ENCODE assay signal across 8 cellular contexts in genomic region chr10:116385994-116386809, GRCh38. TPM values are rescaled to one million over a fixed set of nuclear protein-coding genes. Genes with fewer than 3 reads are reported as not detected.
DNase-seq lines count a peak whose midpoint lies in the region; ATAC-seq, FAIRE-seq and TF ChIP-seq lines count a peak whose summit lies in the region.

No MANE protein-coding gene starts in this region.

- no peaks in the 10 kb centered on the region for H3K9me3 Mint-ChIP-seq in nephron progenitor cell

- no peak for FAIRE-seq in bronchial epithelial cell (lab: Jason Lieb, UNC)

- no peaks in the 10 kb centered on the region for H3K36me3 Mint-ChIP-seq in nephron progenitor cell (ENCODE audit: low read depth)

- H3K27ac Mint-ChIP-seq in nephron progenitor cell: no peak overlapping the region

- H3K4me3 Mint-ChIP-seq in nephron progenitor cell: no peak overlapping the region

- no peaks in the 10 kb centered on the region for H3K36me3 ChIP-seq in bronchial epithelial cell (ENCODE audit: control insufficient read depth, insufficient read depth, low read length)

- H3K4me3 ChIP-seq in bronchial epithelial cell (ENCODE audit: low read depth, low read length): no peak overlapping the region

- peak; percentile 2 for DNase-seq in AG08396 (ENCODE audit: low spot score)
- peak; percentile 2 for DNase-seq in NCI-H1092 treated with DMSO at 0.1 percent for 48 hours (lab: John Stamatoyannopoulos, UW)
- DNase-seq in bronchial epithelial cell (ENCODE audit: low read depth): peak; percentile 45
- DNase-seq in nephron progenitor cell: peak; percentile 13
- DNase-seq in cortex of kidney (lab: John Stamatoyannopoulos, UW): no peak
- DNase-seq in COR-L47 (lab: John Stamatoyannopoulos, UW): no peak

- peaks cover 5% of the 10 kb centered on the region for H3K4me1 Mint-ChIP-seq in nephron progenitor cell

- peak; percentile 63 for ATAC-seq in GM18867 (IDR thresholded peaks at IDR 0.05; ENCODE audit: unreplicated experiment)
- ATAC-seq in GM19455 (IDR thresholded peaks at IDR 0.05; ENCODE audit: unreplicated experiment): no peak

- no peaks in the 10 kb centered on the region for H3K27me3 ChIP-seq in bronchial epithelial cell (ENCODE audit: control insufficient read depth, insufficient read depth, low read length)

- TF ChIP-seq CTCF in bronchial epithelial cell (IDR thresholded peaks at IDR 0.05; ENCODE audit: insufficient read depth, low read length, severe bottlenecking) (peak; percentile 45), nephron progenitor cell (IDR thresholded peaks at IDR 0.05) (peak; percentile 65)

- peaks cover 23% of the 10 kb centered on the region for H3K27me3 Mint-ChIP-seq in nephron progenitor cell (ENCODE audit: low read depth, poor library complexity)

RNA-seq across cellular contexts. Expression of gene PNLIPRP3, which starts 41.4 kb away (rescaled TPM):
- 53.2 and 67.8 TPM in 2 replicates for total RNA-seq in bronchial epithelial cell

Comparison
In these comparisons a context has a peak if more than half of its experiments do, and no peak if none do; other contexts are left out.
1. DNase-seq: peak in AG08396 (single experiment), NCI-H1092 treated with DMSO at 0.1 percent for 48 hours (single experiment), bronchial epithelial cell (single experiment) and nephron progenitor cell (single experiment); none in cortex of kidney (single experiment) and COR-L47 (single experiment).